Comparison of ENCODE assay signal across 27 cellular contexts in the genomic region with DNA sequence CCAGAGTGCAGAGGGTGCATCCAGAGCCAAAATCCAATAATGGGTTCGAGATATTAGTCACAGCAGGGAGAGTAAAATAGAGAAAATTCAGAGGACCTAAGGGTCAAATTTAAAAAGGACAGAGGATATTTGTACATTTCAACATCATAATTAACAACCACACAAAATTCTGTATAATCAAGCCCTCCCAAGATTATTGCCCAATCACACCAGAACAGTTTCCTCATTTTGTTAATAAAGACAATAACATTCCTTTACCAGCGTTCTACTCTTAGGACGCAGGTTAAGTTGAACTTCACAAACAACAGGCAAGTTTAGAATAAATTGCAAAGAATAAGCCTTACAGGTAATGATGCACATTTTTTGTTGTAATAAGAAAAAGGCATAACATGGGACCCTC.
"Had no signal": no experiment of that assay in that cellular context is flagged by ENCODE, and none has a peak within 500 bp of the region (broad histone marks: within the 10 kb centered on the region; RNA-seq: fewer than 3 reads in every experiment).

No MANE protein-coding gene starts in this region.

- H3K27me3 Mint-ChIP-seq: activated CD4-positive, alpha-beta T cell treated with anti-CD3 and anti-CD28 coated beads for 36 hours; activated naive CD8-positive, alpha-beta T cell treated with anti-CD3 and anti-CD28 coated beads, Interleukin-2, amount 10 ng/mL, durations not matched to agents 7 days and 5 days; activated T-cell treated with anti-CD3 and anti-CD28 coated beads, Interleukin-2, amount 50 U/mL, for 24 hours; activated T-helper 17 cell treated with anti-CD3 and anti-CD28 coated beads, Interleukin-2, amount 50 U/mL, for 72 hours; central memory CD8-positive, alpha-beta T cell; naive B cell; stimulated activated naive B cell treated with anti-CD40 and anti-IgM and Interleukin-4, amounts not matched to agents 10 μg/mL and 1 μg/mL and 100 μg/mL, for 72 hours had no signal

- H2AFZ ChIP-seq: hepatocyte had no signal

- H3K4me1 Mint-ChIP-seq: central memory CD8-positive, alpha-beta T cell had no signal

- H3K4me3 ChIP-seq: breast epithelium, esophagus muscularis mucosa, hepatocyte, left lung, lung, sigmoid colon, smooth muscle cell, transverse colon had no signal

- H3K27ac Mint-ChIP-seq: activated CD4-positive, alpha-beta T cell treated with anti-CD3 and anti-CD28 coated beads for 36 hours; activated T-cell treated with anti-CD3 and anti-CD28 coated beads, Interleukin-2, amount 50 U/mL, for 24 hours had no signal

- H3K79me2 ChIP-seq: hepatocyte had no signal

- H3K27me3 ChIP-seq: breast epithelium, esophagus muscularis mucosa, hepatocyte, left lung, sigmoid colon, transverse colon had no signal

- H3K4me3 Mint-ChIP-seq: activated B cell treated with CpG ODN at 0.5 μM for 24 hours; activated CD4-positive, alpha-beta T cell treated with anti-CD3 and anti-CD28 coated beads for 36 hours; activated naive CD8-positive, alpha-beta T cell treated with anti-CD3 and anti-CD28 coated beads, Interleukin-2, amount 10 ng/mL, durations not matched to agents 7 days and 5 days; activated T-cell treated with anti-CD3 and anti-CD28 coated beads, Interleukin-2, amount 50 U/mL, for 24 hours; activated T-helper 17 cell treated with anti-CD3 and anti-CD28 coated beads, Interleukin-2, amount 50 U/mL, for 72 hours; central memory CD8-positive, alpha-beta T cell had no signal

- H3K4me1 ChIP-seq: breast epithelium, esophagus muscularis mucosa, sigmoid colon had no signal

- H3K27ac ChIP-seq: breast epithelium, esophagus muscularis mucosa, hepatocyte, left lung, sigmoid colon, transverse colon had no signal

- H3K4me2 ChIP-seq: hepatocyte, smooth muscle cell had no signal

- H3K36me3 ChIP-seq: breast epithelium, esophagus muscularis mucosa, left lung, sigmoid colon, transverse colon had no signal

- DNase-seq: activated B cell treated with CpG ODN at 0.5 μM for 24 hours; activated CD4-positive, alpha-beta T cell treated with anti-CD3 and anti-CD28 coated beads for 36 hours; activated CD4-positive, alpha-beta T cell treated with anti-CD3 and anti-CD28 coated beads, Interleukin-2, amount 50 U/mL, for 4 hours; activated CD8-positive, alpha-beta memory T cell treated with anti-CD3 and anti-CD28 coated beads for 24 hours; activated CD8-positive, alpha-beta memory T cell treated with anti-CD3 and anti-CD28 coated beads, Interleukin-2, amount 50 U/mL, for 4 hours; activated naive CD4-positive, alpha-beta T cell; activated naive CD8-positive, alpha-beta T cell treated with anti-CD3 and anti-CD28 coated beads, Interleukin-2, amount 10 ng/mL, durations not matched to agents 7 days and 5 days; activated T-cell treated with anti-CD3 and anti-CD28 coated beads, Interleukin-2, amount 50 U/mL, for 24 hours; amniotic stem cell; glutamatergic neuron; kidney glomerular epithelial cell; left lung; posterior cingulate gyrus; sigmoid colon; stimulated activated CD4-positive, alpha-beta T cell treated with anti-CD3 and anti-CD28 coated beads, Interleukin-15, amount 100 ng/mL, for 24 hours; stimulated activated CD4-positive, alpha-beta T cell treated with anti-CD3 and anti-CD28 coated beads, Interleukin-2, amount 100 ng/mL, for 48 hours; stimulated activated CD8-positive, alpha-beta memory T cell treated with anti-CD3 and anti-CD28 coated beads, Interleukin-4, amount 100 ng/mL, for 48 hours; transverse colon had no signal
